16 cellular contexts compared by ENCODE assay signal in genomic region chrX:111288841-111289240, GRCh38. TPM values are rescaled to one million over a fixed set of nuclear protein-coding genes. Genes with fewer than 3 reads are reported as not detected.
DNase-seq lines count a peak whose midpoint lies in the region; ATAC-seq and TF ChIP-seq lines count a peak whose summit lies in the region.
"Had no signal": no experiment of that assay in that cellular context is flagged by ENCODE, and none has a peak within 500 bp of the region (broad histone marks: within the 10 kb centered on the region; RNA-seq: fewer than 3 reads in every experiment).

No MANE protein-coding gene starts in this region.

- H3K4me2 ChIP-seq in SK-N-SH (no peak overlapping the region), neural progenitor cell (no peak overlapping the region)
- H3K4me2 ChIP-seq: BLaER1 treated with 17β-estradiol and CSF1 and Interleukin-3, amounts not matched to agents 10 nM and 100 nM; GM23338 had no signal

- peak in 1 of 2 experiments; percentile 63; a peak in 2 of 4 replicates for TF ChIP-seq EP300 in SK-N-SH (IDR thresholded peaks at IDR 0.05; ENCODE audit: borderline replicate concordance in 1 of 2, low read depth in 1 of 2, low read length in 1 of 2)

- TF ChIP-seq CTCF in SK-N-SH (IDR thresholded peaks at IDR 0.05) (no peak), neural progenitor cell (IDR thresholded peaks at IDR 0.05) (no peak), Peyer's patch (IDR thresholded peaks at IDR 0.05) (no peak)

- CTCF ChIA-PET in SK-N-SH (lab: Yijun Ruan, JAX), result interaction anchor here (1.0 to 2.2 kb wide), 4 partner anchors 10 to 158 kb away, joined by 3 to 6 read pairs (median 4); no protein-coding TSS in a partner anchor

- TF ChIP-seq POLR2A in Peyer's patch (IDR thresholded peaks at IDR 0.05), result no peak

- no peaks in the 10 kb centered on the region for H3K9me2 ChIP-seq in SK-N-SH

- 22% methylated on average over 3 of the region's 3 CpGs for WGBS in SK-N-SH (ENCODE audit: low lambda C conversion rate)

- H2AFZ ChIP-seq in SK-N-SH (ENCODE audit: low read depth) (no peak overlapping the region), neural progenitor cell (replicated peaks) (peak overlapping the region; percentile 47)
- H2AFZ ChIP-seq: GM23338 had no signal

- peaks cover 2% of the 10 kb centered on the region for H3K36me3 Mint-ChIP-seq in neural progenitor cell
- H3K36me3 Mint-ChIP-seq: CD8-positive, alpha-beta T cell had no signal

- no peaks in the 10 kb centered on the region for H3K9me3 Mint-ChIP-seq in neural progenitor cell
- H3K9me3 Mint-ChIP-seq: CD8-positive, alpha-beta T cell; GM23338 had no signal

- no peak overlapping the region for H3K27ac Mint-ChIP-seq in neural progenitor cell
- H3K27ac Mint-ChIP-seq: CD8-positive, alpha-beta T cell; GM23338 had no signal

- POLR2A ChIA-PET in SK-N-SH (lab: Yijun Ruan, JAX), result no interaction called here

- H3F3A ChIP-seq in SK-N-SH (replicated peaks; ENCODE audit: insufficient read depth) (no peaks in the 10 kb centered on the region), neural progenitor cell (ENCODE audit: low read depth) (no peaks in the 10 kb centered on the region)

- H3K27me3 Mint-ChIP-seq in neural progenitor cell (ENCODE audit: insufficient read depth, low read depth), result peaks cover 2% of the 10 kb centered on the region

- H3K27me3 ChIP-seq in SK-N-SH (ENCODE audit: insufficient read depth), result no peaks in the 10 kb centered on the region; the same call in 1 of the 2 replicates
- no peaks in the 10 kb centered on the region for H3K27me3 ChIP-seq in neural progenitor cell
- no peaks in the 10 kb centered on the region for H3K27me3 ChIP-seq in Peyer's patch

- H3K4me3 ChIP-seq in SK-N-SH (ENCODE audit: low read depth in 2 of 2, low read length in 1 of 2) (no peak overlapping the region), neural progenitor cell (no peak overlapping the region), Peyer's patch (no peak overlapping the region)
- H3K4me3 ChIP-seq: BLaER1 treated with 17β-estradiol and CSF1 and Interleukin-3, amounts not matched to agents 10 nM and 100 nM; GM23338 had no signal

- ATAC-seq in GM21619 (IDR thresholded peaks at IDR 0.05; ENCODE audit: unreplicated experiment), result no peak
- ATAC-seq: CD8-positive, alpha-beta T cell; GM23338 had no signal

- H4K20me1 ChIP-seq in SK-N-SH (ENCODE audit: insufficient read depth) (no peaks in the 10 kb centered on the region), neural progenitor cell (ENCODE audit: low read depth) (no peaks in the 10 kb centered on the region)
- H4K20me1 ChIP-seq: BLaER1 treated with 17β-estradiol and CSF1 and Interleukin-3, amounts not matched to agents 10 nM and 100 nM had no signal

- H3K79me2 ChIP-seq in SK-N-SH (ENCODE audit: insufficient read depth) (no peaks in the 10 kb centered on the region), neural progenitor cell (ENCODE audit: low read depth) (no peaks in the 10 kb centered on the region)

- DNase-seq in NCI-H748 (lab: John Stamatoyannopoulos, UW; ENCODE audit: unreplicated experiment) (peak; percentile 29), NCI-H748 treated with DMSO at 0.1 percent for 48 hours (lab: John Stamatoyannopoulos, UW) (no peak), SK-N-SH (peak; percentile 33), neural progenitor cell (ENCODE audit: low spot score) (no peak), COR-L47 (lab: John Stamatoyannopoulos, UW) (no peak), Peyer's patch (no peak)
- DNase-seq: 8988T; CD8-positive, alpha-beta T cell; DMS 273 treated with DMSO at 0.1 percent for 48 hours; HCEC 1CT had no signal

- H3K9me3 ChIP-seq in SK-N-SH, result no peaks in the 10 kb centered on the region
- H3K9me3 ChIP-seq in neural progenitor cell (ENCODE audit: low read depth), result no peaks in the 10 kb centered on the region
- no peaks in the 10 kb centered on the region for H3K9me3 ChIP-seq in Peyer's patch

- no peak; the same call in 1 of the 2 replicates for TF ChIP-seq RAD21 in SK-N-SH (IDR thresholded peaks at IDR 0.05; ENCODE audit: low read length)

- H3K4me1 ChIP-seq in SK-N-SH (ENCODE audit: control insufficient read depth in 1 of 2, insufficient read depth in 2 of 2, low read depth in 1 of 2, low read length in 1 of 2) (peaks cover 0 to 4% of the 10 kb centered on the region in 2 experiments; a peak in 1 of 4 replicates), neural progenitor cell (peaks cover 27% of the 10 kb centered on the region), Peyer's patch (no peaks in the 10 kb centered on the region)
- H3K4me1 ChIP-seq: BLaER1 treated with 17β-estradiol and CSF1 and Interleukin-3, amounts not matched to agents 10 nM and 100 nM had no signal

- H3K4me1 Mint-ChIP-seq in neural progenitor cell, result peaks cover 4% of the 10 kb centered on the region
- H3K4me1 Mint-ChIP-seq: GM23338 had no signal

- no peak overlapping the region for H3K9ac ChIP-seq in SK-N-SH
- no peak overlapping the region for H3K9ac ChIP-seq in neural progenitor cell
- H3K9ac ChIP-seq: BLaER1 treated with 17β-estradiol and CSF1 and Interleukin-3, amounts not matched to agents 10 nM and 100 nM had no signal

- no peak overlapping the region for H3K4me3 Mint-ChIP-seq in neural progenitor cell
- H3K4me3 Mint-ChIP-seq: CD8-positive, alpha-beta T cell; GM23338 had no signal

- H3K27ac ChIP-seq in SK-N-SH (ENCODE audit: low read depth in 2 of 2, low read length in 1 of 2), result peak overlapping the region in 1 of 2 experiments; percentile 79; a peak in 2 of 4 replicates
- H3K27ac ChIP-seq in neural progenitor cell, result no peak overlapping the region
- H3K27ac ChIP-seq in Peyer's patch, result no peak overlapping the region
- H3K27ac ChIP-seq: BLaER1 treated with 17β-estradiol and CSF1 and Interleukin-3, amounts not matched to agents 10 nM and 100 nM; HL-60 had no signal

- H3K36me3 ChIP-seq in SK-N-SH (replicated peaks in 1 of 2; ENCODE audit: control insufficient read depth in 1 of 2, insufficient read depth in 2 of 2, low read length in 1 of 2) (no peaks in the 10 kb centered on the region), neural progenitor cell (no peaks in the 10 kb centered on the region), Peyer's patch (no peaks in the 10 kb centered on the region)
- H3K36me3 ChIP-seq: BLaER1 treated with 17β-estradiol and CSF1 and Interleukin-3, amounts not matched to agents 10 nM and 100 nM had no signal

TF ChIP-seq in SK-N-SH, 30 proteins besides CTCF, POLR2A, EP300 and RAD21:
- peak; percentile 66 for TF ChIP-seq CHD2 (IDR thresholded peaks at IDR 0.05; ENCODE audit: low read length, partially characterized antibody)
- no peak for TF ChIP-seq SIN3A (IDR thresholded peaks at IDR 0.05; ENCODE audit: borderline replicate concordance, low read depth, low read length)
TF ChIP-seq in SK-N-SH: peak in this region for 1.

RNA-seq across cellular contexts. Expression of gene CAPN6, which starts 18.6 kb away (rescaled TPM):
- 0.02 TPM in 1 of 2 replicates, not detected in the other for polyA plus RNA-seq in SK-N-SH (2012; rRNA removed)
- polyA plus RNA-seq in SK-N-SH (2012; cell fraction: cytosol; rRNA removed), result not detected in 2 replicates
- polyA plus RNA-seq in SK-N-SH (2012; cell fraction: nucleus; rRNA removed), result not detected in 2 replicates
- total RNA-seq in neural progenitor cell (ENCODE audit: low replicate concordance), result 226 and 232 TPM in 2 replicates
- under 1 TPM in 1 of 4 donors, not detected in 3; 0.35 TPM for total RNA-seq in Peyer's patch
- total RNA-seq: CD8-positive, alpha-beta T cell; HT1080 had no signal
- polyA plus RNA-seq: AG04450 had no signal

Comparison
In these comparisons a context has a peak if more than half of its experiments do, and no peak if none do; other contexts are left out.
1. DNase-seq: peak in NCI-H748 (single experiment) and SK-N-SH (single experiment); none in NCI-H748 treated with DMSO at 0.1 percent for 48 hours (single experiment), neural progenitor cell (single experiment), COR-L47 (single experiment) and Peyer's patch (0 of 3).
2. RNA of gene CAPN6, which starts 18.6 kb away (total RNA-seq): 226 to 232 TPM in neural progenitor cell; 0.35 TPM in Peyer's patch; every median in the first group is over 100 times any median in the second.